In the genomic region with DNA sequence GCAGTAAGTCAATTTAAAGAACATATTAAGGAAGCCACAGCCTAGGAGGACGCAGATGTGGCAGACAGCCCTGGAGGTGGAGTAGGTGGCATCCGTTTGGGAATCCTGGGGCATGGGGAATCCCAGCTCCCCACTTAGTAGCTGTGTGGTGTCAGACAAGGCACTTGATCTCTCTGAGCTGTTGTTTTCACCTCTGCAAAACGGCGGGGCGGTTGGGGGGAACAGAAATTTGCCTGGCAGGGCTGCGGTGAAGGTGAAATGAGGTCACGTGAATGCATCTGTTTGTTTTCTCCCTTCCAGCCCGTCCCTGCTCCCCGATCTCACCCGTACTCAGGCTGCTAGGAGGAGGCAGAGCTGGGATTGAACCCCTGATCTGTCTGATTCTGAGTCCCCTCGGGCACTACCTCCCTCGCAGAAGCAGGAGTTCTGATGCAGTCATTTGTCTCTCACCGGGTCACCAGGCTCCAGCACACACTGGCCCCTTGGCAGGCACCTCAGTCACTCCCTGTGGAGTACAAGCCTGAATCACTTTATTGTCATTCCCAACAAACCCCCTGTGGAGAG, we compare ENCODE assay signal across 1 cellular context.
TF ChIP-seq lines count a peak whose summit lies in the region.

No MANE protein-coding gene starts in this region.

TF ChIP-seq in GM12878, 131 proteins besides CTCF, POLR2A, EP300 and RAD21 (continued from another document and continues in another):
- TF ChIP-seq, protein P1, sequence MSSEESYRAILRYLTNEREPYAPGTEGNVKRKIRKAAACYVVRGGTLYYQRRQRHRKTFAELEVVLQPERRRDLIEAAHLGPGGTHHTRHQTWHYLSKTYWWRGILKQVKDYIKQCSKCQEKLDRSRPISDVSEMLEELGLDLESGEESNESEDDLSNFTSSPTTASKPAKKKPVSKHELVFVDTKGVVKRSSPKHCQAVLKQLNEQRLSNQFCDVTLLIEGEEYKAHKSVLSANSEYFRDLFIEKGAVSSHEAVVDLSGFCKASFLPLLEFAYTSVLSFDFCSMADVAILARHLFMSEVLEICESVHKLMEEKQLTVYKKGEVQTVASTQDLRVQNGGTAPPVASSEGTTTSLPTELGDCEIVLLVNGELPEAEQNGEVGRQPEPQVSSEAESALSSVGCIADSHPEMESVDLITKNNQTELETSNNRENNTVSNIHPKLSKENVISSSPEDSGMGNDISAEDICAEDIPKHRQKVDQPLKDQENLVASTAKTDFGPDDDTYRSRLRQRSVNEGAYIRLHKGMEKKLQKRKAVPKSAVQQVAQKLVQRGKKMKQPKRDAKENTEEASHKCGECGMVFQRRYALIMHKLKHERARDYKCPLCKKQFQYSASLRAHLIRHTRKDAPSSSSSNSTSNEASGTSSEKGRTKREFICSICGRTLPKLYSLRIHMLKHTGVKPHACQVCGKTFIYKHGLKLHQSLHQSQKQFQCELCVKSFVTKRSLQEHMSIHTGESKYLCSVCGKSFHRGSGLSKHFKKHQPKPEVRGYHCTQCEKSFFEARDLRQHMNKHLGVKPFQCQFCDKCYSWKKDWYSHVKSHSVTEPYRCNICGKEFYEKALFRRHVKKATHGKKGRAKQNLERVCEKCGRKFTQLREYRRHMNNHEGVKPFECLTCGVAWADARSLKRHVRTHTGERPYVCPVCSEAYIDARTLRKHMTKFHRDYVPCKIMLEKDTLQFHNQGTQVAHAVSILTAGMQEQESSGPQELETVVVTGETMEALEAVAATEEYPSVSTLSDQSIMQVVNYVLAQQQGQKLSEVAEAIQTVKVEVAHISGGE (CRISPR knock-in tag; IDR thresholded peaks at IDR 0.05), result no peak
- TF ChIP-seq NFIC (IDR thresholded peaks at IDR 0.05; ENCODE audit: low read depth, low read length), result no peak
- TF ChIP-seq SMARCA5 (IDR thresholded peaks at IDR 0.05), result peak; percentile 98
- peak; percentile 42 to 63 for TF ChIP-seq IKZF2 (IDR thresholded peaks at IDR 0.05)
- TF ChIP-seq BMI1 (IDR thresholded peaks at IDR 0.05; ENCODE audit: borderline replicate concordance), result no peak
- TF ChIP-seq TAF1 (IDR thresholded peaks at IDR 0.05; ENCODE audit: borderline replicate concordance, low read depth, low read length), result 0 out of 2 replicates have a peak, but pooled peaks have one; percentile 17
- TF ChIP-seq TCF3 (IDR thresholded peaks at IDR 0.05; ENCODE audit: borderline replicate concordance, insufficient read depth, low read depth, low read length), result no peak
- no peak for TF ChIP-seq E4F1 (IDR thresholded peaks at IDR 0.05; ENCODE audit: borderline replicate concordance, partially characterized antibody)
- TF ChIP-seq NFXL1 (IDR thresholded peaks at IDR 0.05; ENCODE audit: borderline replicate concordance), result no peak; the same call in 1 of the 2 replicates
- no peak for TF ChIP-seq CHD1 (IDR thresholded peaks at IDR 0.05; ENCODE audit: low read depth, low read length)
- TF ChIP-seq TARDBP (IDR thresholded peaks at IDR 0.05; ENCODE audit: borderline replicate concordance), result no peak
- TF ChIP-seq MYB (IDR thresholded peaks at IDR 0.05; ENCODE audit: borderline replicate concordance, low read depth, low read length), result no peak
- no peak for TF ChIP-seq YBX1 (IDR thresholded peaks at IDR 0.05)
- TF ChIP-seq RAD51 (IDR thresholded peaks at IDR 0.05), result peak; percentile 83
- TF ChIP-seq NFYA (IDR thresholded peaks at IDR 0.05; ENCODE audit: borderline replicate concordance, low read depth, low read length), result no peak
- no peak for TF ChIP-seq RUNX3 (IDR thresholded peaks at IDR 0.05; ENCODE audit: low read length)
- no peak for TF ChIP-seq SUPT20H (IDR thresholded peaks at IDR 0.05; ENCODE audit: borderline replicate concordance, control insufficient read depth, low read depth, low read length)
- TF ChIP-seq, protein P2, sequence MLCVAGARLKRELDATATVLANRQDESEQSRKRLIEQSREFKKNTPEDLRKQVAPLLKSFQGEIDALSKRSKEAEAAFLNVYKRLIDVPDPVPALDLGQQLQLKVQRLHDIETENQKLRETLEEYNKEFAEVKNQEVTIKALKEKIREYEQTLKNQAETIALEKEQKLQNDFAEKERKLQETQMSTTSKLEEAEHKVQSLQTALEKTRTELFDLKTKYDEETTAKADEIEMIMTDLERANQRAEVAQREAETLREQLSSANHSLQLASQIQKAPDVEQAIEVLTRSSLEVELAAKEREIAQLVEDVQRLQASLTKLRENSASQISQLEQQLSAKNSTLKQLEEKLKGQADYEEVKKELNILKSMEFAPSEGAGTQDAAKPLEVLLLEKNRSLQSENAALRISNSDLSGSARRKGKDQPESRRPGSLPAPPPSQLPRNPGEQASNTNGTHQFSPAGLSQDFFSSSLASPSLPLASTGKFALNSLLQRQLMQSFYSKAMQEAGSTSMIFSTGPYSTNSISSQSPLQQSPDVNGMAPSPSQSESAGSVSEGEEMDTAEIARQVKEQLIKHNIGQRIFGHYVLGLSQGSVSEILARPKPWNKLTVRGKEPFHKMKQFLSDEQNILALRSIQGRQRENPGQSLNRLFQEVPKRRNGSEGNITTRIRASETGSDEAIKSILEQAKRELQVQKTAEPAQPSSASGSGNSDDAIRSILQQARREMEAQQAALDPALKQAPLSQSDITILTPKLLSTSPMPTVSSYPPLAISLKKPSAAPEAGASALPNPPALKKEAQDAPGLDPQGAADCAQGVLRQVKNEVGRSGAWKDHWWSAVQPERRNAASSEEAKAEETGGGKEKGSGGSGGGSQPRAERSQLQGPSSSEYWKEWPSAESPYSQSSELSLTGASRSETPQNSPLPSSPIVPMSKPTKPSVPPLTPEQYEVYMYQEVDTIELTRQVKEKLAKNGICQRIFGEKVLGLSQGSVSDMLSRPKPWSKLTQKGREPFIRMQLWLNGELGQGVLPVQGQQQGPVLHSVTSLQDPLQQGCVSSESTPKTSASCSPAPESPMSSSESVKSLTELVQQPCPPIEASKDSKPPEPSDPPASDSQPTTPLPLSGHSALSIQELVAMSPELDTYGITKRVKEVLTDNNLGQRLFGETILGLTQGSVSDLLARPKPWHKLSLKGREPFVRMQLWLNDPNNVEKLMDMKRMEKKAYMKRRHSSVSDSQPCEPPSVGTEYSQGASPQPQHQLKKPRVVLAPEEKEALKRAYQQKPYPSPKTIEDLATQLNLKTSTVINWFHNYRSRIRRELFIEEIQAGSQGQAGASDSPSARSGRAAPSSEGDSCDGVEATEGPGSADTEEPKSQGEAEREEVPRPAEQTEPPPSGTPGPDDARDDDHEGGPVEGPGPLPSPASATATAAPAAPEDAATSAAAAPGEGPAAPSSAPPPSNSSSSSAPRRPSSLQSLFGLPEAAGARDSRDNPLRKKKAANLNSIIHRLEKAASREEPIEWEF (IDR thresholded peaks at IDR 0.05; ENCODE audit: insufficient replicate concordance, low read depth, low read length), result no peak
- no peak for TF ChIP-seq YY1 (IDR thresholded peaks at IDR 0.05; ENCODE audit: low read depth, low read length)
- TF ChIP-seq POLR2AphosphoS2 (IDR thresholded peaks at IDR 0.05; ENCODE audit: low read depth, low read length), result no peak
- TF ChIP-seq NR2C2 (IDR thresholded peaks at IDR 0.05; ENCODE audit: borderline replicate concordance, control insufficient read depth, insufficient read length, low read depth), result no peak
- TF ChIP-seq, protein P3, sequence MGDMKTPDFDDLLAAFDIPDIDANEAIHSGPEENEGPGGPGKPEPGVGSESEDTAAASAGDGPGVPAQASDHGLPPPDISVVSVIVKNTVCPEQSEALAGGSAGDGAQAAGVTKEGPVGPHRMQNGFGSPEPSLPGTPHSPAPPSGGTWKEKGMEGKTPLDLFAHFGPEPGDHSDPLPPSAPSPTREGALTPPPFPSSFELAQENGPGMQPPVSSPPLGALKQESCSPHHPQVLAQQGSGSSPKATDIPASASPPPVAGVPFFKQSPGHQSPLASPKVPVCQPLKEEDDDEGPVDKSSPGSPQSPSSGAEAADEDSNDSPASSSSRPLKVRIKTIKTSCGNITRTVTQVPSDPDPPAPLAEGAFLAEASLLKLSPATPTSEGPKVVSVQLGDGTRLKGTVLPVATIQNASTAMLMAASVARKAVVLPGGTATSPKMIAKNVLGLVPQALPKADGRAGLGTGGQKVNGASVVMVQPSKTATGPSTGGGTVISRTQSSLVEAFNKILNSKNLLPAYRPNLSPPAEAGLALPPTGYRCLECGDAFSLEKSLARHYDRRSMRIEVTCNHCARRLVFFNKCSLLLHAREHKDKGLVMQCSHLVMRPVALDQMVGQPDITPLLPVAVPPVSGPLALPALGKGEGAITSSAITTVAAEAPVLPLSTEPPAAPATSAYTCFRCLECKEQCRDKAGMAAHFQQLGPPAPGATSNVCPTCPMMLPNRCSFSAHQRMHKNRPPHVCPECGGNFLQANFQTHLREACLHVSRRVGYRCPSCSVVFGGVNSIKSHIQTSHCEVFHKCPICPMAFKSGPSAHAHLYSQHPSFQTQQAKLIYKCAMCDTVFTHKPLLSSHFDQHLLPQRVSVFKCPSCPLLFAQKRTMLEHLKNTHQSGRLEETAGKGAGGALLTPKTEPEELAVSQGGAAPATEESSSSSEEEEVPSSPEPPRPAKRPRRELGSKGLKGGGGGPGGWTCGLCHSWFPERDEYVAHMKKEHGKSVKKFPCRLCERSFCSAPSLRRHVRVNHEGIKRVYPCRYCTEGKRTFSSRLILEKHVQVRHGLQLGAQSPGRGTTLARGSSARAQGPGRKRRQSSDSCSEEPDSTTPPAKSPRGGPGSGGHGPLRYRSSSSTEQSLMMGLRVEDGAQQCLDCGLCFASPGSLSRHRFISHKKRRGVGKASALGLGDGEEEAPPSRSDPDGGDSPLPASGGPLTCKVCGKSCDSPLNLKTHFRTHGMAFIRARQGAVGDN (IDR thresholded peaks at IDR 0.05), result peak; percentile 48; the same call in 1 of the 2 replicates
- 0 out of 2 replicates have a peak, but pooled peaks have one; percentile 63 for TF ChIP-seq HDGF (IDR thresholded peaks at IDR 0.05)
- TF ChIP-seq PAX8 (IDR thresholded peaks at IDR 0.05), result no peak
- TF ChIP-seq, protein P4, sequence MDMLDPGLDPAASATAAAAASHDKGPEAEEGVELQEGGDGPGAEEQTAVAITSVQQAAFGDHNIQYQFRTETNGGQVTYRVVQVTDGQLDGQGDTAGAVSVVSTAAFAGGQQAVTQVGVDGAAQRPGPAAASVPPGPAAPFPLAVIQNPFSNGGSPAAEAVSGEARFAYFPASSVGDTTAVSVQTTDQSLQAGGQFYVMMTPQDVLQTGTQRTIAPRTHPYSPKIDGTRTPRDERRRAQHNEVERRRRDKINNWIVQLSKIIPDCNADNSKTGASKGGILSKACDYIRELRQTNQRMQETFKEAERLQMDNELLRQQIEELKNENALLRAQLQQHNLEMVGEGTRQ (IDR thresholded peaks at IDR 0.05; ENCODE audit: borderline replicate concordance, low read depth, low read length), result peak; percentile 12; the same call in 1 of the 2 replicates
- TF ChIP-seq, protein P5, sequence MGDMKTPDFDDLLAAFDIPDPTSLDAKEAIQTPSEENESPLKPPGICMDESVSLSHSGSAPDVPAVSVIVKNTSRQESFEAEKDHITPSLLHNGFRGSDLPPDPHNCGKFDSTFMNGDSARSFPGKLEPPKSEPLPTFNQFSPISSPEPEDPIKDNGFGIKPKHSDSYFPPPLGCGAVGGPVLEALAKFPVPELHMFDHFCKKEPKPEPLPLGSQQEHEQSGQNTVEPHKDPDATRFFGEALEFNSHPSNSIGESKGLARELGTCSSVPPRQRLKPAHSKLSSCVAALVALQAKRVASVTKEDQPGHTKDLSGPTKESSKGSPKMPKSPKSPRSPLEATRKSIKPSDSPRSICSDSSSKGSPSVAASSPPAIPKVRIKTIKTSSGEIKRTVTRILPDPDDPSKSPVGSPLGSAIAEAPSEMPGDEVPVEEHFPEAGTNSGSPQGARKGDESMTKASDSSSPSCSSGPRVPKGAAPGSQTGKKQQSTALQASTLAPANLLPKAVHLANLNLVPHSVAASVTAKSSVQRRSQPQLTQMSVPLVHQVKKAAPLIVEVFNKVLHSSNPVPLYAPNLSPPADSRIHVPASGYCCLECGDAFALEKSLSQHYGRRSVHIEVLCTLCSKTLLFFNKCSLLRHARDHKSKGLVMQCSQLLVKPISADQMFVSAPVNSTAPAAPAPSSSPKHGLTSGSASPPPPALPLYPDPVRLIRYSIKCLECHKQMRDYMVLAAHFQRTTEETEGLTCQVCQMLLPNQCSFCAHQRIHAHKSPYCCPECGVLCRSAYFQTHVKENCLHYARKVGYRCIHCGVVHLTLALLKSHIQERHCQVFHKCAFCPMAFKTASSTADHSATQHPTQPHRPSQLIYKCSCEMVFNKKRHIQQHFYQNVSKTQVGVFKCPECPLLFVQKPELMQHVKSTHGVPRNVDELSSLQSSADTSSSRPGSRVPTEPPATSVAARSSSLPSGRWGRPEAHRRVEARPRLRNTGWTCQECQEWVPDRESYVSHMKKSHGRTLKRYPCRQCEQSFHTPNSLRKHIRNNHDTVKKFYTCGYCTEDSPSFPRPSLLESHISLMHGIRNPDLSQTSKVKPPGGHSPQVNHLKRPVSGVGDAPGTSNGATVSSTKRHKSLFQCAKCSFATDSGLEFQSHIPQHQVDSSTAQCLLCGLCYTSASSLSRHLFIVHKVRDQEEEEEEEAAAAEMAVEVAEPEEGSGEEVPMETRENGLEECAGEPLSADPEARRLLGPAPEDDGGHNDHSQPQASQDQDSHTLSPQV (IDR thresholded peaks at IDR 0.05), result no peak
- TF ChIP-seq, protein P6, sequence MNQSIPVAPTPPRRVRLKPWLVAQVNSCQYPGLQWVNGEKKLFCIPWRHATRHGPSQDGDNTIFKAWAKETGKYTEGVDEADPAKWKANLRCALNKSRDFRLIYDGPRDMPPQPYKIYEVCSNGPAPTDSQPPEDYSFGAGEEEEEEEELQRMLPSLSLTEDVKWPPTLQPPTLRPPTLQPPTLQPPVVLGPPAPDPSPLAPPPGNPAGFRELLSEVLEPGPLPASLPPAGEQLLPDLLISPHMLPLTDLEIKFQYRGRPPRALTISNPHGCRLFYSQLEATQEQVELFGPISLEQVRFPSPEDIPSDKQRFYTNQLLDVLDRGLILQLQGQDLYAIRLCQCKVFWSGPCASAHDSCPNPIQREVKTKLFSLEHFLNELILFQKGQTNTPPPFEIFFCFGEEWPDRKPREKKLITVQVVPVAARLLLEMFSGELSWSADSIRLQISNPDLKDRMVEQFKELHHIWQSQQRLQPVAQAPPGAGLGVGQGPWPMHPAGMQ (IDR thresholded peaks at IDR 0.05; ENCODE audit: borderline replicate concordance), result no peak
- peak; percentile 62 for TF ChIP-seq RELA (IDR thresholded peaks at IDR 0.05; ENCODE audit: borderline replicate concordance, partially characterized antibody)
- TF ChIP-seq TCF7 (IDR thresholded peaks at IDR 0.05; ENCODE audit: borderline replicate concordance), result no peak
- peak; percentile 69 for TF ChIP-seq IKZF1 (conservative IDR thresholded peaks at IDR 0.05)
